In genomic region chr12:57554453-57554852, GRCh38 we compare ENCODE assay signal across 19 cellular contexts. TPM values are rescaled to one million over a fixed set of nuclear protein-coding genes. Genes with fewer than 3 reads are reported as not detected.
A peak's percentile ranks its signal among the peaks of the same experiment; 100 is the strongest.
DNase-seq lines count a peak whose midpoint lies in the region; ATAC-seq, FAIRE-seq and TF ChIP-seq lines count a peak whose summit lies in the region.
"Had no signal": no experiment of that assay in that cellular context is flagged by ENCODE, and none has a peak within 500 bp of the region (broad histone marks: within the 10 kb centered on the region; RNA-seq: fewer than 3 reads in every experiment).

No MANE protein-coding gene starts in this region.

- H2AFZ ChIP-seq in K562 (ENCODE audit: low read depth, low read length) = no peak overlapping the region
- no peak overlapping the region for H2AFZ ChIP-seq in neural cell (ENCODE audit: low read depth, low read length)
- H2AFZ ChIP-seq: GM23248 had no signal

- TF ChIP-seq CTCF in K562 (IDR thresholded peaks at IDR 0.05 in 2 of 3, conservative IDR thresholded peaks at IDR 0.05 in 1 of 3; ENCODE audit: insufficient read depth in 2 of 3, low read depth in 1 of 3, low read length in 3 of 3) = no peak
- TF ChIP-seq CTCF in neural cell (IDR thresholded peaks at IDR 0.05; ENCODE audit: poor library complexity, severe bottlenecking) = no peak
- TF ChIP-seq CTCF in upper lobe of right lung (IDR thresholded peaks at IDR 0.05) = no peak

- H3K4me2 ChIP-seq in K562 (ENCODE audit: insufficient read depth, low read length) (peak overlapping the region; percentile 89; the same call in 1 of the 2 replicates), neural cell (ENCODE audit: low read length) (no peak overlapping the region)

- H3K9me1 ChIP-seq in K562 (ENCODE audit: control insufficient read depth, insufficient read depth, low read length) = no peaks in the 10 kb centered on the region

- H3K79me2 ChIP-seq in K562 (ENCODE audit: control insufficient read depth, insufficient read depth, low read length) = peaks cover 67% of the 10 kb centered on the region
- peaks cover 81% of the 10 kb centered on the region for H3K79me2 ChIP-seq in neural cell (replicated peaks; ENCODE audit: insufficient read depth, low read length)

- CTCF ChIA-PET in K562 (lab: Yijun Ruan, JAX; ENCODE audit: low intra/inter-chr PET ratio) = no interaction called here

- DNase-seq in K562 (ENCODE audit: extremely low read depth in 1 of 4, low spot score in 3 of 4) (no peak), upper lobe of right lung (peak; percentile 2), GF-D8 (lab: John Stamatoyannopoulos, UW) (no peak)
- DNase-seq: C1 segment of cervical spinal cord; Calu3; CD4-positive, alpha-beta memory T cell; COR-L47; DMS53; DMS79 treated with DMSO at 0.1 percent for 48 hours; GM23248; H9 had no signal

- in situ Hi-C loops in K562 (cut with MboI) = no loop called here

- WGBS in K562 (ENCODE audit: insufficient coverage, low coverage, missing lambda C conversion rate) = 100% methylated on average over 1 of the region's 2 CpGs

- BruUV-seq in K562 (replicated peaks; lab: Mats Ljungman, UMichigan) = no TSS peak

- no peak for FAIRE-seq in K562 (lab: Jason Lieb, UNC)
- FAIRE-seq: GM12892, GM19239, H1 had no signal

- H3K9me2 ChIP-seq in neural cell (ENCODE audit: insufficient read depth, low read length) = no peaks in the 10 kb centered on the region

- intact Hi-C loops in K562 (cut with micrococcal nuclease) (no loop called here), upper lobe of right lung (cut with DNase I) (no loop called here)

- TF ChIP-seq POLR2A in K562 (conservative IDR thresholded peaks at IDR 0.05) = no peak

- H3K27me3 ChIP-seq in K562 (ENCODE audit: control insufficient read depth in 2 of 2, insufficient read depth in 2 of 2, low read length in 2 of 2) (no peaks in the 10 kb centered on the region), neural cell (ENCODE audit: insufficient read depth, low read depth, low read length) (no peaks in the 10 kb centered on the region), upper lobe of right lung (peaks cover 12% of the 10 kb centered on the region)

- no peak overlapping the region for H3K4me3 ChIP-seq in K562
- peak overlapping the region; percentile 79 for H3K4me3 ChIP-seq in neural cell (ENCODE audit: low read length)
- no peak overlapping the region for H3K4me3 ChIP-seq in upper lobe of right lung
- H3K4me3 ChIP-seq: GM23248 had no signal

- peaks cover 7% of the 10 kb centered on the region for H3F3A ChIP-seq in neural cell (ENCODE audit: insufficient read depth, low read length, poor library complexity, severe bottlenecking)

- no peaks in the 10 kb centered on the region for H3K9me3 ChIP-seq in K562 (replicated peaks; ENCODE audit: control insufficient read depth, insufficient read depth, low read depth, low read length)
- no peaks in the 10 kb centered on the region for H3K9me3 ChIP-seq in neural cell (ENCODE audit: low read length)
- H3K9me3 ChIP-seq in upper lobe of right lung = no peaks in the 10 kb centered on the region

- ATAC-seq in K562 (no peak), upper lobe of right lung (no peak), GM18867 (IDR thresholded peaks at IDR 0.05; ENCODE audit: unreplicated experiment) (no peak), HG03045 (IDR thresholded peaks at IDR 0.05; ENCODE audit: unreplicated experiment) (no peak)
- ATAC-seq: HCT116 had no signal

- H4K20me1 ChIP-seq in K562 (replicated peaks; ENCODE audit: control insufficient read depth, insufficient read depth, low read length) (no peaks in the 10 kb centered on the region), neural cell (ENCODE audit: insufficient read depth) (peaks cover 5% of the 10 kb centered on the region)

- TF ChIP-seq EP300 in K562 (IDR thresholded peaks at IDR 0.05; ENCODE audit: low read length) (no peak), neural cell (conservative IDR thresholded peaks at IDR 0.05; ENCODE audit: poor library complexity, severe bottlenecking) (no peak)

- H3K9ac ChIP-seq in K562 (ENCODE audit: insufficient read depth in 1 of 2, low read depth in 2 of 2, low read length in 2 of 2) (peak overlapping the region in 1 of 2 experiments; percentile 72; a peak in 1 of 4 replicates), neural cell (ENCODE audit: low read length) (peak overlapping the region; percentile 99)
- H3K9ac ChIP-seq: GM23248 had no signal

- POLR2A ChIA-PET in K562 (lab: Yijun Ruan, JAX) = interaction anchor here (1.4 to 4.2 kb wide), 4 partner anchors 8 to 36 kb away, joined by 3 to 38 read pairs (median 10); partner anchors contain the start of gene DDIT3

- H3K27ac ChIP-seq in K562 (ENCODE audit: extremely low read depth, low read depth, low read length) (no peak overlapping the region; the same call in 2 of the 3 replicates), neural cell (ENCODE audit: low read length) (peak overlapping the region; percentile 91), upper lobe of right lung (no peak overlapping the region)
- H3K27ac ChIP-seq: GM23248 had no signal

- H3K4me1 ChIP-seq in K562 (replicated peaks in 1 of 2; ENCODE audit: control insufficient read depth in 2 of 2, insufficient read depth in 2 of 2, low read length in 2 of 2) = peaks cover 49 to 55% of the 10 kb centered on the region in 2 experiments
- peaks cover 4% of the 10 kb centered on the region for H3K4me1 ChIP-seq in upper lobe of right lung

- H3K36me3 ChIP-seq in K562 (ENCODE audit: control insufficient read depth, insufficient read depth, low read length) (peaks cover 17% of the 10 kb centered on the region), neural cell (ENCODE audit: insufficient read depth, low read length) (no peaks in the 10 kb centered on the region), upper lobe of right lung (no peaks in the 10 kb centered on the region)

- TF ChIP-seq RAD21 in K562 (CRISPR knock-in tag; conservative IDR thresholded peaks at IDR 0.05 in 1 of 2, IDR thresholded peaks at IDR 0.05 in 1 of 2) (no peak), neural cell (conservative IDR thresholded peaks at IDR 0.05) (no peak)

RNA-seq across cellular contexts. Expression of gene KIF5A, which starts 4.6 kb away (rescaled TPM):
- 64.9 and 77.9 TPM in 2 replicates for total RNA-seq in K562 (2011; cell fraction: chromatin; rRNA removed; ENCODE audit: low replicate concordance)
- total RNA-seq in K562 (2011; cell fraction: nucleolus; rRNA removed) = 36.1 and 39.9 TPM in 2 replicates
- 52.8 and 54.9 TPM in 2 replicates for total RNA-seq in K562 (2011; cell fraction: nucleoplasm; rRNA removed)
- total RNA-seq in K562 (2014; rRNA removed) (5.9 and 7.1 TPM in 2 replicates), K562 (2014; rRNA removed; fragmentation: Illumina TruSeq; extraction: Trizol) (7.3 and 8.0 TPM in 2 replicates), K562 (2015; rRNA removed; fragmentation: Illumina TruSeq; extraction: Trizol) (4.3 and 4.5 TPM in 2 replicates), K562 (2021) (14.2 and 17.7 TPM in 2 replicates), upper lobe of right lung (0.14 TPM)
- polyA plus RNA-seq in K562 (2011; rRNA removed) (16.0 and 19.3 TPM in 2 replicates), K562 (2014; fragmentation: Illumina TruSeq; extraction: Trizol) (16.0 and 16.1 TPM in 2 replicates), K562 (2014; fragmentation: Nextera tagmentation; extraction: Ambion mirVana) (1 to 10 TPM; 3.4 to 5.3 TPM), K562 (2014; rRNA removed) (15.8 and 17.7 TPM in 2 replicates), neural cell (58.8 and 67.5 TPM in 2 replicates)
- 5.5 and 8.2 TPM in 2 replicates for polyA plus RNA-seq in K562 (2011; cell fraction: cytosol; rRNA removed)
- 66.5 and 75.3 TPM in 2 replicates for polyA plus RNA-seq in K562 (2011; cell fraction: nucleus; rRNA removed)
- 8.1 and 30.3 TPM in 2 replicates for polyA plus RNA-seq in K562 (2012)
- polyA minus RNA-seq in K562 (2011; rRNA and poly(A)+ RNA removed) = 13.4 and 14.8 TPM in 2 replicates
- polyA minus RNA-seq in K562 (2011; cell fraction: cytosol; rRNA and poly(A)+ RNA removed) = 5.6 and 6.9 TPM in 2 replicates
- polyA minus RNA-seq in K562 (2011; cell fraction: nucleus; rRNA and poly(A)+ RNA removed) = 14.0 and 22.0 TPM in 2 replicates
- polyA minus RNA-seq in neural cell = 80.1 and 98.9 TPM in 2 replicates
- total RNA-seq: Calu3, G401 had no signal
- polyA plus RNA-seq: CD4-positive, alpha-beta memory T cell had no signal

RNA-seq across cellular contexts. Expression of gene DCTN2, which starts 7.5 kb away (rescaled TPM):
- 253 and 274 TPM in 2 replicates for total RNA-seq in K562 (2011; cell fraction: chromatin; rRNA removed; ENCODE audit: low replicate concordance)
- 125 and 135 TPM in 2 replicates for total RNA-seq in K562 (2011; cell fraction: nucleolus; rRNA removed)
- total RNA-seq in K562 (2011; cell fraction: nucleoplasm; rRNA removed) = 180 and 202 TPM in 2 replicates
- total RNA-seq in K562 (2014; rRNA removed) (128 and 135 TPM in 2 replicates), K562 (2014; rRNA removed; fragmentation: Illumina TruSeq; extraction: Trizol) (114 and 115 TPM in 2 replicates), K562 (2015; rRNA removed; fragmentation: Illumina TruSeq; extraction: Trizol) (122 and 151 TPM in 2 replicates), K562 (2021) (119 and 129 TPM in 2 replicates), upper lobe of right lung (90.7 TPM)
- polyA plus RNA-seq in K562 (2011; rRNA removed) (137 and 161 TPM in 2 replicates), K562 (2014; fragmentation: Illumina TruSeq; extraction: Trizol) (255 and 270 TPM in 2 replicates), K562 (2014; fragmentation: Nextera tagmentation; extraction: Ambion mirVana) (10 to 100 TPM; 43.6 to 64.7 TPM), K562 (2014; rRNA removed) (125 and 127 TPM in 2 replicates), neural cell (351 and 369 TPM in 2 replicates)
- 125 and 134 TPM in 2 replicates for polyA plus RNA-seq in K562 (2011; cell fraction: cytosol; rRNA removed)
- 140 and 175 TPM in 2 replicates for polyA plus RNA-seq in K562 (2011; cell fraction: nucleus; rRNA removed)
- 98.5 and 216 TPM in 2 replicates for polyA plus RNA-seq in K562 (2012)
- polyA minus RNA-seq in K562 (2011; rRNA and poly(A)+ RNA removed) = 129 and 192 TPM in 2 replicates
- 103 and 129 TPM in 2 replicates for polyA minus RNA-seq in K562 (2011; cell fraction: cytosol; rRNA and poly(A)+ RNA removed)
- 35.9 and 66.2 TPM in 2 replicates for polyA minus RNA-seq in K562 (2011; cell fraction: nucleus; rRNA and poly(A)+ RNA removed)
- polyA minus RNA-seq in neural cell = 131 and 162 TPM in 2 replicates

RNA-seq across cellular contexts. Expression of gene MBD6, which starts 31.8 kb away (rescaled TPM):
- 77.3 and 118 TPM in 2 replicates for total RNA-seq in K562 (2011; cell fraction: chromatin; rRNA removed; ENCODE audit: low replicate concordance)
- total RNA-seq in K562 (2011; cell fraction: nucleolus; rRNA removed) = 43.2 and 44.7 TPM in 2 replicates
- total RNA-seq in K562 (2011; cell fraction: nucleoplasm; rRNA removed) = 49.3 and 57.0 TPM in 2 replicates
- 4.7 and 6.3 TPM in 2 replicates for total RNA-seq in K562 (2014; rRNA removed)
- total RNA-seq in K562 (2014; rRNA removed; fragmentation: Illumina TruSeq; extraction: Trizol) = 2.7 and 3.8 TPM in 2 replicates
- total RNA-seq in K562 (2015; rRNA removed; fragmentation: Illumina TruSeq; extraction: Trizol) = 3.6 and 6.1 TPM in 2 replicates
- total RNA-seq in K562 (2021) = 46.6 and 54.8 TPM in 2 replicates
- 2.0 and 6.8 TPM in 2 replicates for polyA plus RNA-seq in K562 (2011; rRNA removed)
- polyA plus RNA-seq in K562 (2011; cell fraction: cytosol; rRNA removed) = 1.1 and 1.4 TPM in 2 replicates
- polyA plus RNA-seq in K562 (2011; cell fraction: nucleus; rRNA removed) = 25.0 and 38.2 TPM in 2 replicates
- polyA plus RNA-seq in K562 (2012) = 21.1 and 37.7 TPM in 2 replicates
- polyA plus RNA-seq in K562 (2014; fragmentation: Illumina TruSeq; extraction: Trizol) = 14.1 and 20.3 TPM in 2 replicates
- 1 to 10 TPM; 2.6 to 2.9 TPM for polyA plus RNA-seq in K562 (2014; fragmentation: Nextera tagmentation; extraction: Ambion mirVana)
- polyA plus RNA-seq in K562 (2014; rRNA removed) = 12.2 and 19.8 TPM in 2 replicates
- polyA minus RNA-seq in K562 (2011; rRNA and poly(A)+ RNA removed) = 1.7 and 4.1 TPM in 2 replicates
- polyA minus RNA-seq in K562 (2011; cell fraction: cytosol; rRNA and poly(A)+ RNA removed) = 5.2 and 13.3 TPM in 2 replicates
- polyA minus RNA-seq in K562 (2011; cell fraction: nucleus; rRNA and poly(A)+ RNA removed) = 15.5 and 20.1 TPM in 2 replicates
- polyA plus RNA-seq in neural cell = 2.1 and 6.2 TPM in 2 replicates
- 1.9 and 8.6 TPM in 2 replicates for polyA minus RNA-seq in neural cell
- total RNA-seq in upper lobe of right lung = 85.8 TPM

RNA-seq across cellular contexts. Expression of gene DDIT3, which starts 34.1 kb away (rescaled TPM):
- 172 and 185 TPM in 2 replicates for total RNA-seq in K562 (2011; cell fraction: chromatin; rRNA removed; ENCODE audit: low replicate concordance)
- 119 and 124 TPM in 2 replicates for total RNA-seq in K562 (2011; cell fraction: nucleolus; rRNA removed)
- 106 and 127 TPM in 2 replicates for total RNA-seq in K562 (2011; cell fraction: nucleoplasm; rRNA removed)
- total RNA-seq in K562 (2014; rRNA removed) = 68.2 and 89.9 TPM in 2 replicates
- total RNA-seq in K562 (2014; rRNA removed; fragmentation: Illumina TruSeq; extraction: Trizol) = 89.6 and 104 TPM in 2 replicates
- 53.7 and 59.1 TPM in 2 replicates for total RNA-seq in K562 (2015; rRNA removed; fragmentation: Illumina TruSeq; extraction: Trizol)
- 56.8 and 61.8 TPM in 2 replicates for total RNA-seq in K562 (2021)
- polyA plus RNA-seq in K562 (2011; rRNA removed) = 99.0 and 118 TPM in 2 replicates
- 29.5 and 56.7 TPM in 2 replicates for polyA plus RNA-seq in K562 (2011; cell fraction: cytosol; rRNA removed)
- polyA plus RNA-seq in K562 (2011; cell fraction: nucleus; rRNA removed) = 133 and 186 TPM in 2 replicates
- 99.5 and 353 TPM in 2 replicates for polyA plus RNA-seq in K562 (2012)
- polyA plus RNA-seq in K562 (2014; fragmentation: Illumina TruSeq; extraction: Trizol) = 83.9 and 103 TPM in 2 replicates
- polyA plus RNA-seq in K562 (2014; fragmentation: Nextera tagmentation; extraction: Ambion mirVana) = 100 to 1,000 TPM; 254 to 272 TPM
- polyA plus RNA-seq in K562 (2014; rRNA removed) = 87.2 and 127 TPM in 2 replicates
- 37.2 and 59.6 TPM in 2 replicates for polyA minus RNA-seq in K562 (2011; rRNA and poly(A)+ RNA removed)
- polyA minus RNA-seq in K562 (2011; cell fraction: cytosol; rRNA and poly(A)+ RNA removed) = 22.3 and 23.0 TPM in 2 replicates
- polyA minus RNA-seq in K562 (2011; cell fraction: nucleus; rRNA and poly(A)+ RNA removed) = 25.7 and 57.9 TPM in 2 replicates
- 24.0 and 25.8 TPM in 2 replicates for polyA plus RNA-seq in neural cell
- 11.8 and 13.6 TPM in 2 replicates for polyA minus RNA-seq in neural cell
- total RNA-seq in upper lobe of right lung = 47.3 TPM

RNA-seq across cellular contexts. Expression of gene PIP4K2C, which starts 36.5 kb away (rescaled TPM):
- total RNA-seq in K562 (2011; cell fraction: chromatin; rRNA removed; ENCODE audit: low replicate concordance) = 28.9 and 41.5 TPM in 2 replicates
- 20.9 and 21.7 TPM in 2 replicates for total RNA-seq in K562 (2011; cell fraction: nucleolus; rRNA removed)
- total RNA-seq in K562 (2011; cell fraction: nucleoplasm; rRNA removed) = 26.5 and 30.7 TPM in 2 replicates
- total RNA-seq in K562 (2014; rRNA removed) = 13.8 and 20.7 TPM in 2 replicates
- 18.3 and 19.9 TPM in 2 replicates for total RNA-seq in K562 (2014; rRNA removed; fragmentation: Illumina TruSeq; extraction: Trizol)
- 18.0 and 22.3 TPM in 2 replicates for total RNA-seq in K562 (2015; rRNA removed; fragmentation: Illumina TruSeq; extraction: Trizol)
- total RNA-seq in K562 (2021) = 28.8 and 29.3 TPM in 2 replicates
- 31.3 and 31.4 TPM in 2 replicates for polyA plus RNA-seq in K562 (2011; rRNA removed)
- 16.1 and 24.3 TPM in 2 replicates for polyA plus RNA-seq in K562 (2011; cell fraction: cytosol; rRNA removed)
- 42.4 and 45.7 TPM in 2 replicates for polyA plus RNA-seq in K562 (2011; cell fraction: nucleus; rRNA removed)
- polyA plus RNA-seq in K562 (2012) = 23.2 and 26.6 TPM in 2 replicates
- polyA plus RNA-seq in K562 (2014; fragmentation: Illumina TruSeq; extraction: Trizol) = 39.5 and 41.4 TPM in 2 replicates
- 10 to 100 TPM in 1 of 2 experiments, 1 to 10 TPM in 1; 9.0 to 10.8 TPM for polyA plus RNA-seq in K562 (2014; fragmentation: Nextera tagmentation; extraction: Ambion mirVana)
- polyA plus RNA-seq in K562 (2014; rRNA removed) = 18.5 and 25.8 TPM in 2 replicates
- 20.2 and 21.0 TPM in 2 replicates for polyA minus RNA-seq in K562 (2011; rRNA and poly(A)+ RNA removed)
- polyA minus RNA-seq in K562 (2011; cell fraction: cytosol; rRNA and poly(A)+ RNA removed) = 9.1 and 18.2 TPM in 2 replicates
- 6.7 and 9.2 TPM in 2 replicates for polyA minus RNA-seq in K562 (2011; cell fraction: nucleus; rRNA and poly(A)+ RNA removed)
- polyA plus RNA-seq in neural cell = 22.1 and 31.0 TPM in 2 replicates
- polyA minus RNA-seq in neural cell = 13.1 and 21.6 TPM in 2 replicates
- 31.0 TPM for total RNA-seq in upper lobe of right lung
